1 cellular context compared by ENCODE assay signal in genomic region chr13:97266734-97267417, GRCh38.
TF ChIP-seq lines count a peak whose summit lies in the region.

No MANE protein-coding gene starts in this region.

TF ChIP-seq in IMR-90, 13 proteins besides CTCF, POLR2A, EP300 and RAD21:
- TF ChIP-seq FOS (IDR thresholded peaks at IDR 0.05; ENCODE audit: low read depth, low read length) (no peak), BHLHE40 (IDR thresholded peaks at IDR 0.05; ENCODE audit: low read depth, low read length) (no peak), MAFK (IDR thresholded peaks at IDR 0.05; ENCODE audit: low read depth, low read length) (no peak), CEBPB (IDR thresholded peaks at IDR 0.05; ENCODE audit: low read depth, low read length) (no peak), CHD1 (IDR thresholded peaks at IDR 0.05; ENCODE audit: low read depth, low read length) (no peak), RFX5 (IDR thresholded peaks at IDR 0.05; ENCODE audit: low read depth, low read length) (no peak), NFE2L2 (IDR thresholded peaks at IDR 0.05; ENCODE audit: low read depth, low read length) (no peak), ELK1 (IDR thresholded peaks at IDR 0.05; ENCODE audit: borderline replicate concordance, low read depth, low read length) (no peak), MAZ (IDR thresholded peaks at IDR 0.05; ENCODE audit: borderline replicate concordance, low read depth, low read length) (no peak), RCOR1 (IDR thresholded peaks at IDR 0.05; ENCODE audit: insufficient replicate concordance, low read length) (no peak), MXI1 (IDR thresholded peaks at IDR 0.05; ENCODE audit: borderline replicate concordance, low read depth, low read length) (no peak)
